ENCODE assay signal across 20 cellular contexts in genomic region chr19:1336079-1336684, GRCh38. TPM values are rescaled to one million over a fixed set of nuclear protein-coding genes. Genes with fewer than 3 reads are reported as not detected.
"Had no signal": no experiment of that assay in that cellular context is flagged by ENCODE, and none has a peak within 500 bp of the region (broad histone marks: within the 10 kb centered on the region; RNA-seq: fewer than 3 reads in every experiment).

No MANE protein-coding gene starts in this region.

- H3K4me2 ChIP-seq: hepatocyte had no signal

- H3K27me3 ChIP-seq: hepatocyte, pancreas, testis had no signal

- ATAC-seq: activated CD8-positive, alpha-beta T cell treated with anti-CD3 and anti-CD28 coated beads, Interleukin-2, amount 10 ng/mL, durations not matched to agents 7 days and 5 days; body of pancreas; gastroesophageal sphincter; pancreas; sciatic nerve had no signal

- H3K36me3 ChIP-seq: gastroesophageal sphincter, pancreas, spleen, stomach, upper lobe of left lung had no signal

- H3K4me3 ChIP-seq: body of pancreas, gastroesophageal sphincter, hepatocyte, lung, pancreas, spleen, stomach, testis, upper lobe of left lung had no signal

- H3K27ac ChIP-seq: body of pancreas, gastroesophageal sphincter, hepatocyte, pancreas, spleen, stomach, testis, upper lobe of left lung had no signal

- DNase-seq: activated CD4-positive, alpha-beta T cell treated with anti-CD3 and anti-CD28 coated beads for 4 hours; activated CD8-positive, alpha-beta memory T cell treated with anti-CD3 and anti-CD28 coated beads, Interleukin-2, amount 50 U/mL, for 4 hours; activated CD8-positive, alpha-beta T cell treated with anti-CD3 and anti-CD28 coated beads, Interleukin-2, amount 10 ng/mL, durations not matched to agents 7 days and 5 days; activated effector memory CD4-positive, alpha-beta T cell treated with anti-CD3 and anti-CD28 coated beads, Interleukin-2, amount 50 U/mL, for 16 hours; activated T-cell treated with anti-CD3 and anti-CD28 coated beads, Interleukin-2, amount 50 U/mL, for 48 hours; amniotic stem cell; body of pancreas; caudate nucleus; islet precursor cell; pancreas; spleen; stomach; testis had no signal

- H3K9me3 ChIP-seq: body of pancreas, gastroesophageal sphincter, pancreas, spleen, stomach, testis, upper lobe of left lung had no signal

- H3K4me1 ChIP-seq: body of pancreas, gastroesophageal sphincter, pancreas, spleen, stomach, testis, upper lobe of left lung had no signal

- FAIRE-seq: colon, endometrium, pancreas had no signal

RNA-seq across cellular contexts. Expression of gene EFNA2, which starts 50.5 kb away (rescaled TPM):
- total RNA-seq: activated CD8-positive, alpha-beta T cell treated with anti-CD3 and anti-CD28 coated beads, Interleukin-2, amount 10 ng/mL, durations not matched to agents 7 days and 5 days; body of pancreas; gastroesophageal sphincter; sciatic nerve; spleen; upper lobe of left lung had no signal
- polyA plus RNA-seq: lung, pancreas, spleen had no signal
